1 cellular context compared by ENCODE assay signal in the genomic region with DNA sequence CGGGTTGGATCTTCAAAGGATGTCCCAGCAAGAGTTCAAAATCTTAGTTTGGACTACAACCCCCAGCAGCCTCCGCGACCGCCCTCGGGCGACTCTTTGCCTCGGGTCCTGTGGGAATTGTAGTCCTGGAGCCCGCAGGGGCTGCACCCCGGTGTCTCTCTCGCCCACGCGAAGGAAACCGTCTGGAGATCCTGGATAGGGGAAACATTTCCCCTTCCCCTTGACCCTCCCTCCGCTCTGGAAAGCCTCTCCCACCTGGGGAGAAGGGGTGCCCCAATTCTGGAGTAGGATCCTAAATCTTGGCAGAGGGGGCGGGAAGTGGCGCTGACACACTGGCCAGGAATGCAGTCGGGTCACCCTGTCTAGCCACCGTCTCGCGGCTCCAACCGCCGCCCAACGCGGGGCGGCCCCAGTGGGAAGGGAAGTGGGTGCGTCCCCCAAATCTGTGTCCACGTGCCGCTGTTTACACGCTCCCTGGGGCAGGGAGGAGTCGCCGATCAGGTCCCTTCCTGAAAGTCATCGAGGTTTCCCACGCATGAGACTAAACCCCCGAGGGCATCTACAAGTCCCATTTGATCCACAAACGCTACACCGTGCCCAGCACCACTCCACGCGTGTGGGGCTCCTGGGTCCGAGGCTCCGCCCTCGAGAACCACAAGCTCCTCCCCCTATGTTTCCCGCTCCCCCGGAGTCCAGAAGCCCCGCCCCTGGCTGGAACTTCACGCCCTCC.
TF ChIP-seq lines count a peak whose summit lies in the region.

No MANE protein-coding gene starts in this region.

TF ChIP-seq in GM23338, 12 proteins besides CTCF, POLR2A, EP300 and RAD21 (continued from another document):
- TF ChIP-seq, protein P1, sequence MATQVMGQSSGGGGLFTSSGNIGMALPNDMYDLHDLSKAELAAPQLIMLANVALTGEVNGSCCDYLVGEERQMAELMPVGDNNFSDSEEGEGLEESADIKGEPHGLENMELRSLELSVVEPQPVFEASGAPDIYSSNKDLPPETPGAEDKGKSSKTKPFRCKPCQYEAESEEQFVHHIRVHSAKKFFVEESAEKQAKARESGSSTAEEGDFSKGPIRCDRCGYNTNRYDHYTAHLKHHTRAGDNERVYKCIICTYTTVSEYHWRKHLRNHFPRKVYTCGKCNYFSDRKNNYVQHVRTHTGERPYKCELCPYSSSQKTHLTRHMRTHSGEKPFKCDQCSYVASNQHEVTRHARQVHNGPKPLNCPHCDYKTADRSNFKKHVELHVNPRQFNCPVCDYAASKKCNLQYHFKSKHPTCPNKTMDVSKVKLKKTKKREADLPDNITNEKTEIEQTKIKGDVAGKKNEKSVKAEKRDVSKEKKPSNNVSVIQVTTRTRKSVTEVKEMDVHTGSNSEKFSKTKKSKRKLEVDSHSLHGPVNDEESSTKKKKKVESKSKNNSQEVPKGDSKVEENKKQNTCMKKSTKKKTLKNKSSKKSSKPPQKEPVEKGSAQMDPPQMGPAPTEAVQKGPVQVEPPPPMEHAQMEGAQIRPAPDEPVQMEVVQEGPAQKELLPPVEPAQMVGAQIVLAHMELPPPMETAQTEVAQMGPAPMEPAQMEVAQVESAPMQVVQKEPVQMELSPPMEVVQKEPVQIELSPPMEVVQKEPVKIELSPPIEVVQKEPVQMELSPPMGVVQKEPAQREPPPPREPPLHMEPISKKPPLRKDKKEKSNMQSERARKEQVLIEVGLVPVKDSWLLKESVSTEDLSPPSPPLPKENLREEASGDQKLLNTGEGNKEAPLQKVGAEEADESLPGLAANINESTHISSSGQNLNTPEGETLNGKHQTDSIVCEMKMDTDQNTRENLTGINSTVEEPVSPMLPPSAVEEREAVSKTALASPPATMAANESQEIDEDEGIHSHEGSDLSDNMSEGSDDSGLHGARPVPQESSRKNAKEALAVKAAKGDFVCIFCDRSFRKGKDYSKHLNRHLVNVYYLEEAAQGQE (IDR thresholded peaks at IDR 0.05; ENCODE audit: unreplicated experiment) = no peak
- TF ChIP-seq, protein P2, sequence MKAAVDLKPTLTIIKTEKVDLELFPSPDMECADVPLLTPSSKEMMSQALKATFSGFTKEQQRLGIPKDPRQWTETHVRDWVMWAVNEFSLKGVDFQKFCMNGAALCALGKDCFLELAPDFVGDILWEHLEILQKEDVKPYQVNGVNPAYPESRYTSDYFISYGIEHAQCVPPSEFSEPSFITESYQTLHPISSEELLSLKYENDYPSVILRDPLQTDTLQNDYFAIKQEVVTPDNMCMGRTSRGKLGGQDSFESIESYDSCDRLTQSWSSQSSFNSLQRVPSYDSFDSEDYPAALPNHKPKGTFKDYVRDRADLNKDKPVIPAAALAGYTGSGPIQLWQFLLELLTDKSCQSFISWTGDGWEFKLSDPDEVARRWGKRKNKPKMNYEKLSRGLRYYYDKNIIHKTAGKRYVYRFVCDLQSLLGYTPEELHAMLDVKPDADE (IDR thresholded peaks at IDR 0.05) = peak; percentile 92
- 0 out of 2 replicates have a peak, but pooled peaks have one; percentile 3 for TF ChIP-seq POLR2AphosphoS5 (IDR thresholded peaks at IDR 0.05; ENCODE audit: low read depth)
